ENCODE assay signal across 1 cellular context in genomic region chr2:203625712-203626111, GRCh38.
TF ChIP-seq lines count a peak whose summit lies in the region.

No MANE protein-coding gene starts in this region.

TF ChIP-seq in GM23338, 12 proteins besides CTCF, POLR2A, EP300 and RAD21 (continued from another document):
- TF ChIP-seq, protein P1, sequence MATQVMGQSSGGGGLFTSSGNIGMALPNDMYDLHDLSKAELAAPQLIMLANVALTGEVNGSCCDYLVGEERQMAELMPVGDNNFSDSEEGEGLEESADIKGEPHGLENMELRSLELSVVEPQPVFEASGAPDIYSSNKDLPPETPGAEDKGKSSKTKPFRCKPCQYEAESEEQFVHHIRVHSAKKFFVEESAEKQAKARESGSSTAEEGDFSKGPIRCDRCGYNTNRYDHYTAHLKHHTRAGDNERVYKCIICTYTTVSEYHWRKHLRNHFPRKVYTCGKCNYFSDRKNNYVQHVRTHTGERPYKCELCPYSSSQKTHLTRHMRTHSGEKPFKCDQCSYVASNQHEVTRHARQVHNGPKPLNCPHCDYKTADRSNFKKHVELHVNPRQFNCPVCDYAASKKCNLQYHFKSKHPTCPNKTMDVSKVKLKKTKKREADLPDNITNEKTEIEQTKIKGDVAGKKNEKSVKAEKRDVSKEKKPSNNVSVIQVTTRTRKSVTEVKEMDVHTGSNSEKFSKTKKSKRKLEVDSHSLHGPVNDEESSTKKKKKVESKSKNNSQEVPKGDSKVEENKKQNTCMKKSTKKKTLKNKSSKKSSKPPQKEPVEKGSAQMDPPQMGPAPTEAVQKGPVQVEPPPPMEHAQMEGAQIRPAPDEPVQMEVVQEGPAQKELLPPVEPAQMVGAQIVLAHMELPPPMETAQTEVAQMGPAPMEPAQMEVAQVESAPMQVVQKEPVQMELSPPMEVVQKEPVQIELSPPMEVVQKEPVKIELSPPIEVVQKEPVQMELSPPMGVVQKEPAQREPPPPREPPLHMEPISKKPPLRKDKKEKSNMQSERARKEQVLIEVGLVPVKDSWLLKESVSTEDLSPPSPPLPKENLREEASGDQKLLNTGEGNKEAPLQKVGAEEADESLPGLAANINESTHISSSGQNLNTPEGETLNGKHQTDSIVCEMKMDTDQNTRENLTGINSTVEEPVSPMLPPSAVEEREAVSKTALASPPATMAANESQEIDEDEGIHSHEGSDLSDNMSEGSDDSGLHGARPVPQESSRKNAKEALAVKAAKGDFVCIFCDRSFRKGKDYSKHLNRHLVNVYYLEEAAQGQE (IDR thresholded peaks at IDR 0.05; ENCODE audit: unreplicated experiment) = no peak
- TF ChIP-seq ZNF114 (CRISPR knock-in tag; IDR thresholded peaks at IDR 0.05) = no peak
- TF ChIP-seq CREB1 (CRISPR knock-in tag; IDR thresholded peaks at IDR 0.05; ENCODE audit: low read depth) = no peak
- no peak for TF ChIP-seq POLR2AphosphoS5 (IDR thresholded peaks at IDR 0.05; ENCODE audit: low read depth)
- no peak for TF ChIP-seq JUNB (IDR thresholded peaks at IDR 0.05; ENCODE audit: unreplicated experiment)
- TF ChIP-seq EZH2 (IDR thresholded peaks at IDR 0.05; ENCODE audit: low read depth, unreplicated experiment) = no peak
- no peak for TF ChIP-seq EZH2phosphoT487 (IDR thresholded peaks at IDR 0.05; ENCODE audit: unreplicated experiment)
